Comparison of ENCODE assay signal across 8 cellular contexts in the genomic region with DNA sequence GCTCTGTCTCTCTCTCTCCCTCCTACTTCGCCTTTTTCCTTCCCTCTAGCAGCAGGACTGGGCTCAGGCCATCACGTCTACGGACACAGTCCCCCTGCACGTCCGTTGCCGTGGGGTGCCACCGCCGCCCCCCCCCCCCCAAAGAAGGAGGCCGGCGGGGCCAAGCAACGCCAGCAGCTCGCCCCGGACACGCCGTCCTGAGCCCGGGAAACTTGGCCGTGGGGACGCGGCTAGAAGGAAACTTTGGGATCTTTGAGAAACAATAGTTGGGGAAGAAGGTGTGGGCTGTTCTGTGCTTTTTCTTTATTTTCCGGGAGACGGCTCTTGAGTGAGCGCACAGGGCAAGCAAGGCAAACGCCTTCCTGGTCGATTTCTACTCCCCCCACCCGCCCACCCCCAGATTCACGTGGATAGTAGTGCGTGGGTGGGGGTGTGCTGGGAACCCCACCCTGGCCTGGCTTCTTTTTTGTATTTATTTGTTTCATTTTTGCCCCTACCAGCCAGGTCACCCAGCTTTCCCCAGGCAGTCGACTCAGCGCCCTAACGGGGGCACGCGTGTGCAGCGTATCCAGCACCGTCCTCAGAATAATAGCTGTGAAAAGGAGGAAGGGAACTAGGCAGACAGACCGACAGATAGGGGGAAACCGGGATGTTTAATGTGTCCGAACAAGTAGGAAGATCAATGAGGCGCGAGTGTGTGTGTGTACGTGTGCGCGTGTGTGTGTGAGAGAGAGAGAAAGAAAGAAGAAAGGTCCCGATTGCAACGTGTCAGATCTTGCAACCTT. TPM values are rescaled to one million over a fixed set of nuclear protein-coding genes. Genes with fewer than 3 reads are reported as not detected.
DNase-seq lines count a peak whose midpoint lies in the region; ATAC-seq and TF ChIP-seq lines count a peak whose summit lies in the region.

No MANE protein-coding gene starts in this region.

- no peaks in the 10 kb centered on the region for H3K9me2 ChIP-seq in neural cell (ENCODE audit: insufficient read depth, low read length)

- no peaks in the 10 kb centered on the region for H3K36me3 ChIP-seq in neural cell (ENCODE audit: insufficient read depth, low read length)

- TF ChIP-seq RAD21 in neural cell (conservative IDR thresholded peaks at IDR 0.05) = no peak

- peak overlapping the region; percentile 90 for H3K27ac ChIP-seq in neural cell (ENCODE audit: low read length)

- H3F3A ChIP-seq in neural cell (ENCODE audit: insufficient read depth, low read length, poor library complexity, severe bottlenecking) = no peaks in the 10 kb centered on the region

- H3K27me3 ChIP-seq in neural cell (ENCODE audit: insufficient read depth, low read depth, low read length) = no peaks in the 10 kb centered on the region

- H3K79me2 ChIP-seq in neural cell (replicated peaks; ENCODE audit: insufficient read depth, low read length) = peaks cover 50% of the 10 kb centered on the region

- TF ChIP-seq CTCF in fibroblast of pulmonary artery (IDR thresholded peaks at IDR 0.05; ENCODE audit: low read length, missing control alignments) = peak; percentile 21
- TF ChIP-seq CTCF in neural cell (IDR thresholded peaks at IDR 0.05; ENCODE audit: poor library complexity, severe bottlenecking) = peak; percentile 25

- intact Hi-C loops in activated T-helper 1 cell treated with anti-CD3 and anti-CD28 coated beads, Interleukin-12 subunit alpha, Interleukin-12 subunit beta, Interleukin-2, Interleukin-4 antibody, amounts not matched to agents 30 ng/mL and 10 ng/mL and 1 ng/mL, durations not matched to agents 14 hours and 24 hours and 36 hours (cut with micrococcal nuclease) = loop anchor here (2.0 kb wide), 3 partner anchors 140 to 358 kb away; a partner anchor contains a TSS

- peak overlapping the region; percentile 61 for H2AFZ ChIP-seq in neural cell (ENCODE audit: low read depth, low read length)

- no peaks in the 10 kb centered on the region for H3K9me3 Mint-ChIP-seq in activated T-helper 1 cell treated with anti-CD3 and anti-CD28 coated beads, Interleukin-12 subunit alpha, Interleukin-12 subunit beta, Interleukin-2, Interleukin-4 antibody, amounts not matched to agents 30 ng/mL and 10 ng/mL and 1 ng/mL, durations not matched to agents 14 hours and 24 hours and 36 hours

- H3K27me3 Mint-ChIP-seq in activated T-helper 1 cell treated with anti-CD3 and anti-CD28 coated beads, Interleukin-12 subunit alpha, Interleukin-12 subunit beta, Interleukin-2, Interleukin-4 antibody, amounts not matched to agents 30 ng/mL and 10 ng/mL and 1 ng/mL, durations not matched to agents 14 hours and 24 hours and 36 hours (ENCODE audit: insufficient read depth) = peaks cover 26% of the 10 kb centered on the region

- H4K20me1 ChIP-seq in neural cell (ENCODE audit: insufficient read depth) = peaks cover 7% of the 10 kb centered on the region

- peak overlapping the region; percentile 59 for H3K4me2 ChIP-seq in neural cell (ENCODE audit: low read length)

- peak overlapping the region; percentile 93 for H3K27ac Mint-ChIP-seq in activated T-helper 1 cell treated with anti-CD3 and anti-CD28 coated beads, Interleukin-12 subunit alpha, Interleukin-12 subunit beta, Interleukin-2, Interleukin-4 antibody, amounts not matched to agents 30 ng/mL and 10 ng/mL and 1 ng/mL, durations not matched to agents 14 hours and 24 hours and 36 hours

- in situ Hi-C loops in G401 (cut with HindIII; ENCODE audit: low sequenced_read_pairs) = no loop called here

- peak; percentile 68 for DNase-seq in G401 (ENCODE audit: low spot score)
- peak; percentile 52 for DNase-seq in M059J (ENCODE audit: low read depth)
- DNase-seq in activated T-helper 1 cell treated with anti-CD3 and anti-CD28 coated beads, Interleukin-12 subunit alpha, Interleukin-12 subunit beta, Interleukin-2, Interleukin-4 antibody, amounts not matched to agents 30 ng/mL and 10 ng/mL and 1 ng/mL, durations not matched to agents 14 hours and 24 hours and 36 hours (ENCODE audit: low spot score) = no peak
- DNase-seq in fibroblast of pulmonary artery (ENCODE audit: low read depth) = peak; percentile 45
- DNase-seq in NCI-H510A treated with DMSO at 0.1 percent for 48 hours (lab: John Stamatoyannopoulos, UW) = no peak

- H3K4me3 Mint-ChIP-seq in activated T-helper 1 cell treated with anti-CD3 and anti-CD28 coated beads, Interleukin-12 subunit alpha, Interleukin-12 subunit beta, Interleukin-2, Interleukin-4 antibody, amounts not matched to agents 30 ng/mL and 10 ng/mL and 1 ng/mL, durations not matched to agents 14 hours and 24 hours and 36 hours = peak overlapping the region; percentile 98

- TF ChIP-seq EP300 in neural cell (conservative IDR thresholded peaks at IDR 0.05; ENCODE audit: poor library complexity, severe bottlenecking) = no peak

- H3K36me3 Mint-ChIP-seq in activated T-helper 1 cell treated with anti-CD3 and anti-CD28 coated beads, Interleukin-12 subunit alpha, Interleukin-12 subunit beta, Interleukin-2, Interleukin-4 antibody, amounts not matched to agents 30 ng/mL and 10 ng/mL and 1 ng/mL, durations not matched to agents 14 hours and 24 hours and 36 hours (ENCODE audit: low read depth) = peaks cover 7% of the 10 kb centered on the region

- H3K4me1 Mint-ChIP-seq in activated T-helper 1 cell treated with anti-CD3 and anti-CD28 coated beads, Interleukin-12 subunit alpha, Interleukin-12 subunit beta, Interleukin-2, Interleukin-4 antibody, amounts not matched to agents 30 ng/mL and 10 ng/mL and 1 ng/mL, durations not matched to agents 14 hours and 24 hours and 36 hours (ENCODE audit: low read depth) = peaks cover 58% of the 10 kb centered on the region

- peak overlapping the region; percentile 99 for H3K9ac ChIP-seq in neural cell (ENCODE audit: low read length)

- H3K9me3 ChIP-seq in neural cell (ENCODE audit: low read length) = no peaks in the 10 kb centered on the region

- ATAC-seq in HG02678 (IDR thresholded peaks at IDR 0.05; ENCODE audit: unreplicated experiment) (no peak), GM19452 (IDR thresholded peaks at IDR 0.05; ENCODE audit: unreplicated experiment) (no peak)

- H3K4me3 ChIP-seq in fibroblast of pulmonary artery (replicated peaks; ENCODE audit: low read depth, low read length) = peak overlapping the region; percentile 80
- H3K4me3 ChIP-seq in neural cell (ENCODE audit: low read length) = peak overlapping the region; percentile 80

TF ChIP-seq in neural cell, 6 proteins besides CTCF, POLR2A, EP300 and RAD21:
- TF ChIP-seq, protein P1, sequence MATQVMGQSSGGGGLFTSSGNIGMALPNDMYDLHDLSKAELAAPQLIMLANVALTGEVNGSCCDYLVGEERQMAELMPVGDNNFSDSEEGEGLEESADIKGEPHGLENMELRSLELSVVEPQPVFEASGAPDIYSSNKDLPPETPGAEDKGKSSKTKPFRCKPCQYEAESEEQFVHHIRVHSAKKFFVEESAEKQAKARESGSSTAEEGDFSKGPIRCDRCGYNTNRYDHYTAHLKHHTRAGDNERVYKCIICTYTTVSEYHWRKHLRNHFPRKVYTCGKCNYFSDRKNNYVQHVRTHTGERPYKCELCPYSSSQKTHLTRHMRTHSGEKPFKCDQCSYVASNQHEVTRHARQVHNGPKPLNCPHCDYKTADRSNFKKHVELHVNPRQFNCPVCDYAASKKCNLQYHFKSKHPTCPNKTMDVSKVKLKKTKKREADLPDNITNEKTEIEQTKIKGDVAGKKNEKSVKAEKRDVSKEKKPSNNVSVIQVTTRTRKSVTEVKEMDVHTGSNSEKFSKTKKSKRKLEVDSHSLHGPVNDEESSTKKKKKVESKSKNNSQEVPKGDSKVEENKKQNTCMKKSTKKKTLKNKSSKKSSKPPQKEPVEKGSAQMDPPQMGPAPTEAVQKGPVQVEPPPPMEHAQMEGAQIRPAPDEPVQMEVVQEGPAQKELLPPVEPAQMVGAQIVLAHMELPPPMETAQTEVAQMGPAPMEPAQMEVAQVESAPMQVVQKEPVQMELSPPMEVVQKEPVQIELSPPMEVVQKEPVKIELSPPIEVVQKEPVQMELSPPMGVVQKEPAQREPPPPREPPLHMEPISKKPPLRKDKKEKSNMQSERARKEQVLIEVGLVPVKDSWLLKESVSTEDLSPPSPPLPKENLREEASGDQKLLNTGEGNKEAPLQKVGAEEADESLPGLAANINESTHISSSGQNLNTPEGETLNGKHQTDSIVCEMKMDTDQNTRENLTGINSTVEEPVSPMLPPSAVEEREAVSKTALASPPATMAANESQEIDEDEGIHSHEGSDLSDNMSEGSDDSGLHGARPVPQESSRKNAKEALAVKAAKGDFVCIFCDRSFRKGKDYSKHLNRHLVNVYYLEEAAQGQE (IDR thresholded peaks at IDR 0.05; ENCODE audit: borderline replicate concordance) = no peak
- TF ChIP-seq MXI1 (conservative IDR thresholded peaks at IDR 0.05; ENCODE audit: poor library complexity, severe bottlenecking) (no peak), TAF1 (IDR thresholded peaks at IDR 0.05; ENCODE audit: low read depth) (no peak), SMC3 (conservative IDR thresholded peaks at IDR 0.05; ENCODE audit: poor library complexity) (no peak), POLR2AphosphoS5 (IDR thresholded peaks at IDR 0.05) (no peak), EZH2 (IDR thresholded peaks at IDR 0.05; ENCODE audit: borderline replicate concordance, insufficient read depth, low read length, poor library complexity, severe bottlenecking) (no peak)
TF ChIP-seq in neural cell: peak in this region for 0.

RNA-seq across cellular contexts. Expression of a gene that starts 1.4 kb away (rescaled TPM):
- total RNA-seq in G401 (2014; rRNA removed; shearing (Covaris generic)) = 10.9 and 12.1 TPM in 2 replicates
- 10.6 and 14.4 TPM in 2 replicates for total RNA-seq in M059J (2014; rRNA removed; shearing (Covaris generic))
- total RNA-seq in activated T-helper 1 cell treated with anti-CD3 and anti-CD28 coated beads, Interleukin-12 subunit alpha, Interleukin-12 subunit beta, Interleukin-2, Interleukin-4 antibody, amounts not matched to agents 30 ng/mL and 10 ng/mL and 1 ng/mL, durations not matched to agents 14 hours and 24 hours and 36 hours = 14.7 and 15.1 TPM in 2 replicates
- 63.1 and 69.5 TPM in 2 replicates for polyA plus RNA-seq in neural cell
- polyA minus RNA-seq in neural cell = 70.4 TPM in 2 replicates

Comparison
In these comparisons a context has a peak if more than half of its experiments do, and no peak if none do; other contexts are left out.
1. DNase-seq: peak in G401 (single experiment), M059J (single experiment) and fibroblast of pulmonary artery (single experiment); none in activated T-helper 1 cell treated with anti-CD3 and anti-CD28 coated beads, Interleukin-12 subunit alpha, Interleukin-12 subunit beta, Interleukin-2, Interleukin-4 antibody, amounts not matched to agents 30 ng/mL and 10 ng/mL and 1 ng/mL, durations not matched to agents 14 hours and 24 hours and 36 hours (single experiment) and NCI-H510A treated with DMSO at 0.1 percent for 48 hours (single experiment).